In the genomic region with DNA sequence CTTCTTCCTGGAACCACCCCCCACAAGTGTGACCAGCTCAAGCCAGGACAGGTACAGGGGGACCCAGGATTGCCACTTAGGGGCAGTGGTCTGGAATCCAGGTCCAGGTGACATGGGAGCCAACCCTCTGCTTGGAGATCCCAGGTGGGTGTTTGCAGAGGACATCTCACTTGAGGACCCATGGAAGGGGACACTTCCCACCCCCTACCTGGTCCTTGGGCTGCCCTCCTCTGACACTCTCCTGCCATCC, we compare ENCODE assay signal across 12 cellular contexts.
A peak's percentile ranks its signal among the peaks of the same experiment; 100 is the strongest.
DNase-seq lines count a peak whose midpoint lies in the region; ATAC-seq and TF ChIP-seq lines count a peak whose summit lies in the region.
"Had no signal": no experiment of that assay in that cellular context is flagged by ENCODE, and none has a peak within 500 bp of the region (broad histone marks: within the 10 kb centered on the region; RNA-seq: fewer than 3 reads in every experiment).

No MANE protein-coding gene starts in this region.

- H3K23ac ChIP-seq in trophoblast cell (ENCODE audit: low read length) = no peak overlapping the region

- H2BK120ac ChIP-seq in trophoblast cell (ENCODE audit: insufficient read depth, low read length, poor library complexity) = no peak overlapping the region

- H3K4me2 ChIP-seq in trophoblast cell (ENCODE audit: low read length) = no peak overlapping the region

- peak overlapping the region; percentile 7 for H2BK12ac ChIP-seq in trophoblast cell (ENCODE audit: low read length)

- H3K14ac ChIP-seq in trophoblast cell (ENCODE audit: low read length) = no peak overlapping the region

- H3K79me1 ChIP-seq in trophoblast cell (ENCODE audit: low read length) = peaks cover 15% of the 10 kb centered on the region

- H3K4me3 ChIP-seq in right atrium auricular region (no peak overlapping the region), epithelial cell of proximal tubule (ENCODE audit: low read depth, low read length) (peak overlapping the region; percentile 33), trophoblast cell (ENCODE audit: low read depth, low read length) (no peak overlapping the region)
- H3K4me3 ChIP-seq: ascending aorta, GM12878 had no signal

- H3K4me1 ChIP-seq in right atrium auricular region = peaks cover 0 to 53% of the 10 kb centered on the region in 2 donors
- H3K4me1 ChIP-seq in trophoblast cell (ENCODE audit: control insufficient read depth in 1 of 2, insufficient read depth in 2 of 2, low read length in 2 of 2) = peaks cover 33 to 45% of the 10 kb centered on the region in 2 experiments

- no peaks in the 10 kb centered on the region for H3K9me3 ChIP-seq in right atrium auricular region
- H3K9me3 ChIP-seq in trophoblast cell (ENCODE audit: insufficient read depth, low read depth, low read length) = no peaks in the 10 kb centered on the region
- H3K9me3 ChIP-seq: ascending aorta had no signal

- no peak for DNase-seq in right atrium auricular region (ENCODE audit: low spot score)
- DNase-seq in Right ventricle myocardium inferior (ENCODE audit: missing footprints) = no peak
- DNase-seq in epithelial cell of proximal tubule (ENCODE audit: low read depth) = no peak
- no peak for DNase-seq in trophoblast cell
- DNase-seq in cortex of kidney (lab: John Stamatoyannopoulos, UW) = no peak
- DNase-seq in C1 segment of cervical spinal cord (lab: John Stamatoyannopoulos, UW) = no peak
- DNase-seq: activated CD4-positive, CD25-positive, alpha-beta regulatory T cell treated with anti-CD3 and anti-CD28 coated beads, Interleukin-2, amount 50 U/mL, for 72 hours; NCI-H1436 treated with DMSO at 0.1 percent for 48 hours had no signal

- H4K91ac ChIP-seq in trophoblast cell (ENCODE audit: low read depth, low read length) = peak overlapping the region; percentile 7

- H2AFZ ChIP-seq in trophoblast cell (ENCODE audit: insufficient read depth, low read length, poor library complexity) = no peak overlapping the region

- H3K27me3 ChIP-seq in right atrium auricular region = no peaks in the 10 kb centered on the region
- no peaks in the 10 kb centered on the region for H3K27me3 ChIP-seq in trophoblast cell (ENCODE audit: insufficient read depth, low read length)

- H3K36me3 ChIP-seq in right atrium auricular region = no peaks in the 10 kb centered on the region
- H3K36me3 ChIP-seq in trophoblast cell (ENCODE audit: control insufficient read depth in 1 of 2, insufficient read depth in 2 of 2, low read length in 2 of 2) = no peaks in the 10 kb centered on the region
- H3K36me3 ChIP-seq: ascending aorta had no signal

- intact Hi-C loops in Right ventricle myocardium inferior (cut with DNase I) = no loop called here

- TF ChIP-seq CTCF in right atrium auricular region (IDR thresholded peaks at IDR 0.05) = no peak
- TF ChIP-seq CTCF in epithelial cell of proximal tubule (conservative IDR thresholded peaks at IDR 0.05; ENCODE audit: low read depth, low read length) = no peak

- no peak overlapping the region for H4K12ac ChIP-seq in trophoblast cell (ENCODE audit: low read depth, low read length)

- peak overlapping the region; percentile 75 to 84 for H3K27ac ChIP-seq in right atrium auricular region
- no peak overlapping the region for H3K27ac ChIP-seq in trophoblast cell (ENCODE audit: low read depth, low read length)

- ATAC-seq in Right ventricle myocardium inferior (no peak), GM21723 (IDR thresholded peaks at IDR 0.05; ENCODE audit: unreplicated experiment) (no peak), GM21367 (IDR thresholded peaks at IDR 0.05; ENCODE audit: unreplicated experiment) (no peak)

- peaks cover 13% of the 10 kb centered on the region for H3K79me2 ChIP-seq in trophoblast cell (ENCODE audit: control insufficient read depth, insufficient read depth, low read length, poor library complexity)

- no peak overlapping the region for H2BK5ac ChIP-seq in trophoblast cell (ENCODE audit: low read depth, low read length, poor library complexity)

- no peak overlapping the region for H3K9ac ChIP-seq in trophoblast cell (ENCODE audit: low read length)

- no peak overlapping the region for H4K8ac ChIP-seq in trophoblast cell (ENCODE audit: low read depth, low read length)

- peak overlapping the region; percentile 8 for H3K18ac ChIP-seq in trophoblast cell (ENCODE audit: low read length)

- H3K4ac ChIP-seq in trophoblast cell (ENCODE audit: low read depth, low read length) = no peak overlapping the region

- no peak overlapping the region for H2AK5ac ChIP-seq in trophoblast cell (ENCODE audit: low read length)
